Comparison of ENCODE assay signal across 21 cellular contexts in the genomic region with DNA sequence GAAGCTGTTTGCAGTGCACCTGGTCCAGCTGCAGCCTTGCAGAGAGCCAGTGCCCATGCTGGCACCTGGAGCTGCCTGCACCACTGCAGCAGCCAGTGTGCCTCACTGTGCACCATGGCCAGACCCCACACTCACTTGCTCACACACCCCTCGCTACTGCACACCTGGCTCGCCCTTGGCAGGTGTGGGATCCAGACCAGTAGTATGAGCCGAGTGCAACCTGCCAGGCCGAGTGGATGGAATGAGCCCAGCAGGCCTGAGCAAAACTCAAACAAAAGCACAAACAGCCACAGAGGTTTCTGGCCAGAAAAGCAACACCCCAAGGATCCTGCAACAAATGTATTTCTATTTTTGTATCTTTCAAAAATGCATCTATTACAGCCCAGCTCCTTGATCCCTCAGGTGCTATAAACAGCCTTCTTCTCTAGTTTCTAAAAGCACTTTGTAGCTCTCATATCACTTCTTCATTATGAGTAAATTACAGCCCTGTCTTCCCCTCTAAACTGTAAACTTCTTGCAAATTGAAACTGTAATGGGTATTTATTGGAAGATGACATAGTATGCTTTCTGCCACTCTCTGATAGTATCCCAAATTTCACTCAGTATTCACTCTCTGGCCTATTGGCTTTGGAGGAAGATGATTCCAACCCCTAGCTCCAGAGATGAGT.
DNase-seq lines count a peak whose midpoint lies in the region; ATAC-seq, FAIRE-seq and TF ChIP-seq lines count a peak whose summit lies in the region.
"Had no signal": no experiment of that assay in that cellular context is flagged by ENCODE, and none has a peak within 500 bp of the region (broad histone marks: within the 10 kb centered on the region; RNA-seq: fewer than 3 reads in every experiment).

No MANE protein-coding gene starts in this region.

- no peak for TF ChIP-seq POLR2A in HepG2 (IDR thresholded peaks at IDR 0.05; ENCODE audit: insufficient read depth in 1 of 2, low read depth in 2 of 2, low read length in 2 of 2)

- H4K20me1 ChIP-seq in HepG2 (ENCODE audit: insufficient read depth, low read length): no peaks in the 10 kb centered on the region
- H4K20me1 ChIP-seq: BLaER1 had no signal

- no CpG with 5 or more reads among the region's 4 CpGs for WGBS in HepG2 (ENCODE audit: low lambda C conversion rate)

- H3K27ac ChIP-seq in colonic mucosa: peak overlapping the region; percentile 63
- H3K27ac ChIP-seq in HepG2 (ENCODE audit: extremely low read length, insufficient read depth, low read length): no peak overlapping the region
- H3K27ac ChIP-seq: BLaER1, C4-2B, GM23248 had no signal

- no peaks in the 10 kb centered on the region for H3K36me3 Mint-ChIP-seq in stimulated activated effector memory CD8-positive, alpha-beta T cell treated with anti-CD3 and anti-CD28 coated beads, Interleukin-12 subunit alpha, Interleukin-12 subunit beta, amount 100 ng/mL, for 72 hours
- H3K36me3 Mint-ChIP-seq: CD4-positive, CD25-positive, alpha-beta regulatory T cell; CD8-positive, alpha-beta T cell had no signal

- no peak for DNase-seq in colonic mucosa
- no peak for DNase-seq in HepG2 (ENCODE audit: low spot score)
- DNase-seq in stimulated activated effector memory CD8-positive, alpha-beta T cell treated with anti-CD3 and anti-CD28 coated beads, Interleukin-12 subunit alpha, Interleukin-12 subunit beta, amount 100 ng/mL, for 72 hours (ENCODE audit: low spot score in 2 of 2): no peak
- no peak for DNase-seq in stimulated activated naive CD4-positive, alpha-beta T cell treated with Interleukin-2 at 50 U/mL for 16 hours (lab: John Stamatoyannopoulos, UW)
- DNase-seq in SHP77 treated with DMSO at 0.1 percent for 48 hours (lab: John Stamatoyannopoulos, UW): no peak
- DNase-seq: Caco-2; CD4-positive, CD25-positive, alpha-beta regulatory T cell; CD8-positive, alpha-beta T cell; DMS153; DND-41; GM23248; H7; HCEC 1CT had no signal

- H3K4me3 ChIP-seq in colonic mucosa (no peak overlapping the region), HepG2 (replicated peaks in 1 of 3; ENCODE audit: insufficient read depth in 1 of 3, low read depth in 2 of 3, low read length in 3 of 3) (no peak overlapping the region)
- H3K4me3 ChIP-seq: BLaER1, GM23248 had no signal

- no peaks in the 10 kb centered on the region for H3K79me2 ChIP-seq in HepG2 (ENCODE audit: insufficient read depth, low read length)

- no peak for FAIRE-seq in HepG2 (lab: Jason Lieb, UNC)
- FAIRE-seq: G401.6, GM12892, H1 had no signal

- H2AFZ ChIP-seq in HepG2 (ENCODE audit: low read length): no peak overlapping the region
- H2AFZ ChIP-seq: GM23248 had no signal

- TF ChIP-seq RAD21 in HepG2 (CRISPR knock-in tag; IDR thresholded peaks at IDR 0.05): no peak

- H3K4me1 Mint-ChIP-seq in stimulated activated effector memory CD8-positive, alpha-beta T cell treated with anti-CD3 and anti-CD28 coated beads, Interleukin-12 subunit alpha, Interleukin-12 subunit beta, amount 100 ng/mL, for 72 hours: no peaks in the 10 kb centered on the region

- H3K36me3 ChIP-seq in colonic mucosa (no peaks in the 10 kb centered on the region), HepG2 (replicated peaks in 1 of 2; ENCODE audit: control insufficient read depth in 1 of 2, insufficient read depth in 2 of 2, low read length in 2 of 2) (no peaks in the 10 kb centered on the region)
- H3K36me3 ChIP-seq: BLaER1 had no signal

- no peak overlapping the region for H3K4me2 ChIP-seq in HepG2 (ENCODE audit: low read depth, low read length)
- H3K4me2 ChIP-seq: BLaER1 had no signal

- intact Hi-C loops in colonic mucosa (cut with DNase I) (no loop called here), HepG2 (cut with micrococcal nuclease; ENCODE audit: unreplicated experiment) (no loop called here)

- no peak overlapping the region for H3K9ac ChIP-seq in colonic mucosa (ENCODE audit: low read depth in 2 of 2, low read length in 2 of 2)
- H3K9ac ChIP-seq in HepG2 (ENCODE audit: insufficient read depth, low read depth, low read length): no peak overlapping the region
- H3K9ac ChIP-seq: BLaER1, GM23248 had no signal

- TF ChIP-seq CTCF in colonic mucosa (IDR thresholded peaks at IDR 0.05) (no peak), HepG2 (CRISPR knock-in tag; IDR thresholded peaks at IDR 0.05) (no peak)

- POLR2A ChIA-PET in HepG2 (lab: Yijun Ruan, JAX): no interaction called here

- H3K27ac Mint-ChIP-seq in stimulated activated effector memory CD8-positive, alpha-beta T cell treated with anti-CD3 and anti-CD28 coated beads, Interleukin-12 subunit alpha, Interleukin-12 subunit beta, amount 100 ng/mL, for 72 hours: no peak overlapping the region
- H3K27ac Mint-ChIP-seq: CD4-positive, CD25-positive, alpha-beta regulatory T cell; CD8-positive, alpha-beta T cell had no signal

- H3K9me3 Mint-ChIP-seq in stimulated activated effector memory CD8-positive, alpha-beta T cell treated with anti-CD3 and anti-CD28 coated beads, Interleukin-12 subunit alpha, Interleukin-12 subunit beta, amount 100 ng/mL, for 72 hours: no peaks in the 10 kb centered on the region
- H3K9me3 Mint-ChIP-seq: CD8-positive, alpha-beta T cell had no signal

- H3K4me3 Mint-ChIP-seq in stimulated activated effector memory CD8-positive, alpha-beta T cell treated with anti-CD3 and anti-CD28 coated beads, Interleukin-12 subunit alpha, Interleukin-12 subunit beta, amount 100 ng/mL, for 72 hours: no peak overlapping the region
- H3K4me3 Mint-ChIP-seq: CD4-positive, CD25-positive, alpha-beta regulatory T cell; CD8-positive, alpha-beta T cell had no signal

- H3K27me3 ChIP-seq in colonic mucosa (no peaks in the 10 kb centered on the region), HepG2 (ENCODE audit: control insufficient read depth in 1 of 2, insufficient read depth in 2 of 2, low read length in 2 of 2) (no peaks in the 10 kb centered on the region)
- H3K27me3 ChIP-seq: BLaER1 had no signal

- no peaks in the 10 kb centered on the region for H3K9me3 ChIP-seq in colonic mucosa
- H3K9me3 ChIP-seq in HepG2 (ENCODE audit: low read length): peaks cover 11% of the 10 kb centered on the region; the same call in 1 of the 2 replicates

- H3K4me1 ChIP-seq in colonic mucosa (no peaks in the 10 kb centered on the region), HepG2 (ENCODE audit: insufficient read depth, low read length) (peaks cover 12% of the 10 kb centered on the region)
- H3K4me1 ChIP-seq: BLaER1, Caco-2 had no signal

- CTCF ChIA-PET in HepG2 (lab: Yijun Ruan, JAX; ENCODE audit: low intra/inter-chr PET ratio, low total read pairs): no interaction called here

- in situ Hi-C loops in HepG2 (cut with HindIII; ENCODE audit: extremely low pct_ligation_motif_present, low pct_unique_long_range_greater_than_20kb): no loop called here

- no TSS peak for BruUV-seq in HepG2 (replicated peaks; lab: Mats Ljungman, UMichigan)

- peak; percentile 62 for ATAC-seq in GM21360 (IDR thresholded peaks at IDR 0.05; ENCODE audit: unreplicated experiment)
- peak; percentile 24; the same call in 2 of the 3 replicates for ATAC-seq in HepG2
- ATAC-seq in stimulated activated effector memory CD8-positive, alpha-beta T cell treated with anti-CD3 and anti-CD28 coated beads, Interleukin-12 subunit alpha, Interleukin-12 subunit beta, amount 100 ng/mL, for 72 hours: peak; percentile 44
- ATAC-seq in HG03139 (IDR thresholded peaks at IDR 0.05; ENCODE audit: unreplicated experiment): no peak
- ATAC-seq in HG02938 (IDR thresholded peaks at IDR 0.05; ENCODE audit: unreplicated experiment): no peak
- ATAC-seq: CD8-positive, alpha-beta T cell had no signal

- no peak for TF ChIP-seq EP300 in HepG2 (IDR thresholded peaks at IDR 0.05; ENCODE audit: low read depth in 2 of 2, low read length in 2 of 2)
- no peak for TF ChIP-seq EP300 in HepG2 (CRISPR knock-in tag; IDR thresholded peaks at IDR 0.05; ENCODE audit: borderline replicate concordance)

TF ChIP-seq in HepG2, 621 proteins besides CTCF, POLR2A, EP300 and RAD21 (continues in another document):
- TF ChIP-seq ZNF18 (CRISPR knock-in tag; IDR thresholded peaks at IDR 0.05; ENCODE audit: insufficient replicate concordance) (no peak), NRL (CRISPR knock-in tag; IDR thresholded peaks at IDR 0.05; ENCODE audit: borderline replicate concordance) (no peak), ZBTB7A (CRISPR knock-in tag; IDR thresholded peaks at IDR 0.05) (no peak), ZNF878 (CRISPR knock-in tag; IDR thresholded peaks at IDR 0.05) (no peak), NFRKB (IDR thresholded peaks at IDR 0.05) (no peak), ZNF670 (CRISPR knock-in tag; IDR thresholded peaks at IDR 0.05; ENCODE audit: borderline replicate concordance) (no peak), RARG (CRISPR knock-in tag; IDR thresholded peaks at IDR 0.05; ENCODE audit: low read depth) (no peak), SOX5 (CRISPR knock-in tag; IDR thresholded peaks at IDR 0.05; ENCODE audit: borderline replicate concordance) (no peak)
- TF ChIP-seq, protein P1, sequence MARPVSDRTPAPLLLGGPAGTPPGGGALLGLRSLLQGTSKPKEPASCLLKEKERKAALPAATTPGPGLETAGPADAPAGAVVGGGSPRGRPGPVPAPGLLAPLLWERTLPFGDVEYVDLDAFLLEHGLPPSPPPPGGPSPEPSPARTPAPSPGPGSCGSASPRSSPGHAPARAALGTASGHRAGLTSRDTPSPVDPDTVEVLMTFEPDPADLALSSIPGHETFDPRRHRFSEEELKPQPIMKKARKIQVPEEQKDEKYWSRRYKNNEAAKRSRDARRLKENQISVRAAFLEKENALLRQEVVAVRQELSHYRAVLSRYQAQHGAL (CRISPR knock-in tag; IDR thresholded peaks at IDR 0.05; ENCODE audit: not compliant biosample characterization): no peak
- TF ChIP-seq, protein P2, sequence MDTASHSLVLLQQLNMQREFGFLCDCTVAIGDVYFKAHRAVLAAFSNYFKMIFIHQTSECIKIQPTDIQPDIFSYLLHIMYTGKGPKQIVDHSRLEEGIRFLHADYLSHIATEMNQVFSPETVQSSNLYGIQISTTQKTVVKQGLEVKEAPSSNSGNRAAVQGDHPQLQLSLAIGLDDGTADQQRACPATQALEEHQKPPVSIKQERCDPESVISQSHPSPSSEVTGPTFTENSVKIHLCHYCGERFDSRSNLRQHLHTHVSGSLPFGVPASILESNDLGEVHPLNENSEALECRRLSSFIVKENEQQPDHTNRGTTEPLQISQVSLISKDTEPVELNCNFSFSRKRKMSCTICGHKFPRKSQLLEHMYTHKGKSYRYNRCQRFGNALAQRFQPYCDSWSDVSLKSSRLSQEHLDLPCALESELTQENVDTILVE (CRISPR knock-in tag; IDR thresholded peaks at IDR 0.05): no peak

Comparison
In these comparisons a context has a peak if more than half of its experiments do, and no peak if none do; other contexts are left out.
1. ATAC-seq: peak in GM21360 (single experiment), HepG2 (single experiment) and stimulated activated effector memory CD8-positive, alpha-beta T cell treated with anti-CD3 and anti-CD28 coated beads, Interleukin-12 subunit alpha, Interleukin-12 subunit beta, amount 100 ng/mL, for 72 hours (single experiment); none in HG03139 (single experiment) and HG02938 (single experiment).